ENCODE assay signal across 10 cellular contexts in genomic region chr5:34854459-34855174, GRCh38. TPM values are rescaled to one million over a fixed set of nuclear protein-coding genes. Genes with fewer than 3 reads are reported as not detected.
DNase-seq lines count a peak whose midpoint lies in the region; ATAC-seq and TF ChIP-seq lines count a peak whose summit lies in the region.
"Had no signal": no experiment of that assay in that cellular context is flagged by ENCODE, and none has a peak within 500 bp of the region (broad histone marks: within the 10 kb centered on the region; RNA-seq: fewer than 3 reads in every experiment).

No MANE protein-coding gene starts in this region.

- TF ChIP-seq CTCF in transverse colon (IDR thresholded peaks at IDR 0.05): no peak

- no peak for TF ChIP-seq POLR2A in transverse colon (IDR thresholded peaks at IDR 0.05)

- no peaks in the 10 kb centered on the region for H3K27me3 ChIP-seq in transverse colon
- H3K27me3 ChIP-seq: SJSA1 had no signal

- peak; percentile 98 for ATAC-seq in GM18511 (IDR thresholded peaks at IDR 0.05; ENCODE audit: unreplicated experiment)
- peak; percentile 94 for ATAC-seq in HG02623 (IDR thresholded peaks at IDR 0.05; ENCODE audit: unreplicated experiment)
- ATAC-seq in esophagus mucosa: peak; percentile 42

- intact Hi-C loops in posterior vena cava (cut with DNase I) (no loop called here), transverse colon (cut with DNase I; ENCODE audit: low total_unique reads) (no loop called here)

- H3K4me3 ChIP-seq in transverse colon: no peak overlapping the region
- H3K4me3 ChIP-seq: SJSA1 had no signal

- H3K4me1 ChIP-seq in transverse colon: no peaks in the 10 kb centered on the region
- H3K4me1 ChIP-seq: SJSA1 had no signal

- in situ Hi-C loops in transverse colon (cut with MboI; ENCODE audit: low pct_ligation_motif_present in 1 of 4, low pct_unique_long_range_greater_than_20kb in 1 of 4, low sequenced_read_pairs in 3 of 4): no loop called here

- no peak for TF ChIP-seq EP300 in transverse colon (IDR thresholded peaks at IDR 0.05; ENCODE audit: low read depth)

- 69% methylated on average over 2 to 4 of the region's 4 CpGs for WGBS in transverse colon (ENCODE audit: low coverage in 1 of 2), 2 donors

- no peak overlapping the region for H3K27ac ChIP-seq in transverse colon
- H3K27ac ChIP-seq: SJSA1 had no signal

- no peaks in the 10 kb centered on the region for H3K36me3 ChIP-seq in transverse colon
- H3K36me3 ChIP-seq: SJSA1 had no signal

- no peaks in the 10 kb centered on the region for H3K9me3 ChIP-seq in transverse colon
- H3K9me3 ChIP-seq: SJSA1 had no signal

- DNase-seq in NCI-H128 (lab: John Stamatoyannopoulos, UW; ENCODE audit: unreplicated experiment) (peak; percentile 67), germinal center (ENCODE audit: low spot score) (no peak), posterior vena cava (ENCODE audit: low spot score) (no peak), NOMO-1 treated with dmso at 0.1 percent for 144 hours (lab: John Stamatoyannopoulos, UW; ENCODE audit: unreplicated experiment) (no peak), transverse colon (no peak)

RNA-seq across cellular contexts. Expression of gene TTC23L, which starts 15.7 kb away (rescaled TPM):
- total RNA-seq in esophagus mucosa (not detected), posterior vena cava (under 1 TPM in 1 of 2 donors, not detected in 1; 0.74 TPM), transverse colon (under 1 TPM in 2 of 4 donors, not detected in 2; 0.27 to 0.32 TPM)
- total RNA-seq: SJSA1, subcutaneous adipose tissue had no signal

Comparison
In these comparisons a context has a peak if more than half of its experiments do, and no peak if none do; other contexts are left out.
1. ATAC-seq: peak in every context shown above with its lines; median percentile 98 in GM18511; 94 in HG02623; 42 in esophagus mucosa.